ENCODE assay signal across 27 cellular contexts in genomic region chr20:11275740-11276139, GRCh38.
"Had no signal": no experiment of that assay in that cellular context is flagged by ENCODE, and none has a peak within 500 bp of the region (broad histone marks: within the 10 kb centered on the region; RNA-seq: fewer than 3 reads in every experiment).

No MANE protein-coding gene starts in this region.

- H3K4me1 Mint-ChIP-seq: activated CD4-positive, alpha-beta T cell treated with anti-CD3 and anti-CD28 coated beads, Interleukin-2, amount 10 ng/mL, durations not matched to agents 7 days and 5 days; activated naive CD4-positive, alpha-beta T cell treated with anti-CD3 and anti-CD28 coated beads, Interleukin-2, amount 10 ng/mL, durations not matched to agents 7 days and 5 days; activated naive CD8-positive, alpha-beta T cell treated with anti-CD3 and anti-CD28 coated beads, Interleukin-2, amount 10 ng/mL, durations not matched to agents 7 days and 5 days had no signal

- H3K27me3 ChIP-seq: adrenal gland, body of pancreas, Peyer's patch, SJSA1 had no signal

- H3K9me3 Mint-ChIP-seq: activated CD4-positive, alpha-beta T cell treated with anti-CD3 and anti-CD28 coated beads, Interleukin-2, amount 10 ng/mL, durations not matched to agents 7 days and 5 days; activated T-helper 2 cell treated with anti-CD3 and anti-CD28 coated beads, Interferon-gamma antibody, Interleukin-2, Interleukin-4, amounts not matched to agents 10 μg/mL and 5 μg/mL and 100 μg/mL, durations not matched to agents 14 hours and 24 hours and 36 hours had no signal

- ATAC-seq: activated T-cell treated with anti-CD3 and anti-CD28 coated beads, Interleukin-2, amount 50 U/mL, for 72 hours; body of pancreas; T-helper 17 cell had no signal

- DNase-seq: activated CD4-positive, alpha-beta memory T cell treated with anti-CD3 and anti-CD28 coated beads for 36 hours; activated CD4-positive, alpha-beta T cell treated with anti-CD3 and anti-CD28 coated beads, Interleukin-2, amount 10 ng/mL, durations not matched to agents 7 days and 5 days; activated CD4-positive, CD25-positive, alpha-beta regulatory T cell; activated CD8-positive, alpha-beta memory T cell treated with anti-CD3 and anti-CD28 coated beads, Interleukin-2, amount 50 U/mL, for 4 hours; activated gamma-delta T cell treated with Interleukin-2 at 50 U/mL for 16 hours; activated naive CD4-positive, alpha-beta T cell treated with anti-CD3 and anti-CD28 coated beads, Interleukin-2, amount 10 ng/mL, durations not matched to agents 7 days and 5 days; activated naive CD8-positive, alpha-beta T cell treated with anti-CD3 and anti-CD28 coated beads, Interleukin-2, amount 10 ng/mL, durations not matched to agents 7 days and 5 days; activated T-cell treated with anti-CD3 and anti-CD28 coated beads, Interleukin-2, amount 50 U/mL, for 72 hours; adrenal gland; aorta; body of pancreas; central memory CD4-positive, alpha-beta T cell; MM.1S; NCI-H1105; NCI-H1436; NCI-H1694 treated with DMSO at 0.1 percent for 48 hours; NCI-H2081; NCI-H510A treated with DMSO at 0.1 percent for 48 hours; NCI-H69; NK-92 treated with Interleukin-12 subunit alpha and Interleukin-12 subunit beta, amount 100 ng/mL, for 24 hours; Peyer's patch; SHP77; T-helper 17 cell; T1000 had no signal

- H3K4me3 ChIP-seq: adrenal gland, body of pancreas, Peyer's patch, SJSA1 had no signal

- H3K4me3 Mint-ChIP-seq: activated CD4-positive, alpha-beta memory T cell treated with anti-CD3 and anti-CD28 coated beads for 36 hours; activated CD4-positive, alpha-beta T cell treated with anti-CD3 and anti-CD28 coated beads, Interleukin-2, amount 10 ng/mL, durations not matched to agents 7 days and 5 days; activated naive CD4-positive, alpha-beta T cell treated with anti-CD3 and anti-CD28 coated beads, Interleukin-2, amount 10 ng/mL, durations not matched to agents 7 days and 5 days; activated naive CD8-positive, alpha-beta T cell treated with anti-CD3 and anti-CD28 coated beads, Interleukin-2, amount 10 ng/mL, durations not matched to agents 7 days and 5 days; activated T-cell treated with anti-CD3 and anti-CD28 coated beads, Interleukin-2, amount 50 U/mL, for 72 hours; T-helper 17 cell had no signal

- FAIRE-seq: bronchial epithelial cell had no signal

- H3K36me3 Mint-ChIP-seq: activated CD4-positive, alpha-beta memory T cell treated with anti-CD3 and anti-CD28 coated beads for 36 hours; activated naive CD4-positive, alpha-beta T cell treated with anti-CD3 and anti-CD28 coated beads, Interleukin-2, amount 10 ng/mL, durations not matched to agents 7 days and 5 days; activated naive CD8-positive, alpha-beta T cell treated with anti-CD3 and anti-CD28 coated beads, Interleukin-2, amount 10 ng/mL, durations not matched to agents 7 days and 5 days had no signal

- H3K9me3 ChIP-seq: adrenal gland, body of pancreas, Peyer's patch, SJSA1 had no signal

- H3K27ac Mint-ChIP-seq: activated CD4-positive, alpha-beta memory T cell treated with anti-CD3 and anti-CD28 coated beads for 36 hours; activated CD4-positive, alpha-beta T cell treated with anti-CD3 and anti-CD28 coated beads, Interleukin-2, amount 10 ng/mL, durations not matched to agents 7 days and 5 days; activated naive CD4-positive, alpha-beta T cell treated with anti-CD3 and anti-CD28 coated beads, Interleukin-2, amount 10 ng/mL, durations not matched to agents 7 days and 5 days; activated naive CD8-positive, alpha-beta T cell treated with anti-CD3 and anti-CD28 coated beads, Interleukin-2, amount 10 ng/mL, durations not matched to agents 7 days and 5 days; activated T-cell treated with anti-CD3 and anti-CD28 coated beads, Interleukin-2, amount 50 U/mL, for 72 hours; activated T-helper 2 cell treated with anti-CD3 and anti-CD28 coated beads, Interferon-gamma antibody, Interleukin-2, Interleukin-4, amounts not matched to agents 10 μg/mL and 5 μg/mL and 100 μg/mL, durations not matched to agents 14 hours and 24 hours and 36 hours; T-helper 17 cell had no signal

- H3K4me1 ChIP-seq: adrenal gland, Peyer's patch, SJSA1 had no signal

- H3K27ac ChIP-seq: adrenal gland, body of pancreas, Peyer's patch, SJSA1 had no signal

- H3K27me3 Mint-ChIP-seq: activated CD4-positive, alpha-beta memory T cell treated with anti-CD3 and anti-CD28 coated beads for 36 hours; activated CD4-positive, alpha-beta T cell treated with anti-CD3 and anti-CD28 coated beads, Interleukin-2, amount 10 ng/mL, durations not matched to agents 7 days and 5 days; activated naive CD4-positive, alpha-beta T cell treated with anti-CD3 and anti-CD28 coated beads, Interleukin-2, amount 10 ng/mL, durations not matched to agents 7 days and 5 days; activated naive CD8-positive, alpha-beta T cell treated with anti-CD3 and anti-CD28 coated beads, Interleukin-2, amount 10 ng/mL, durations not matched to agents 7 days and 5 days had no signal
